ENCODE assay signal across 2 cellular contexts in the genomic region with DNA sequence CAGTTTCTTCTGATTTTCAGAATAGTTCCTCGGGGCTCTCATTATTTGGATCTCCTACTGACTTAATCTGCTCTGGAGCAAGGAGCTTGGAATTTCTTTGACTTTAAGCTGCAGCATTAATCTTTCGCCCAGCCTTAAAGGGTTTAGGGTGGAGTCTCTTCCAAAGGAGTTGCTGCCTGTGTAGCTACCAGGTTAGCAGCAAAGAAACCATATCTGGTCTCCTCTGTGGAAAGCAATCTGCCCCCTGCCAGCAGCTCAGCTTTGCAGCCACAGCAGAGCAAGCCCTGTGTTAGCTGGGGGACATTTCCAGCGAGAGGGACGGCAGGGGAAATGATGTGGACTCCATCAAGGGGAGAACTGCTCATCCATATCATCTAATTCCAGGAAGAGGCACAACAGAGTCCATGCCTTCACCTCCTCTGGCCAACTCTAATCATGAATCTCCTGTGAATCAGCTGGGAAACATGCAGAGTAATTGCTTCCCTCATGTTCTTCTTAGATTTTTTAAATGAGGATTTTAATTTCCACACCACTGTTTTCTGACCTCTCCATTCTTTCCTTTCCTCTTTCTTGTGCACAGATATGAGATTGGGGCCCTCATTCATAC.
TF ChIP-seq lines count a peak whose summit lies in the region.

No MANE protein-coding gene starts in this region.

TF ChIP-seq in WTC11, 78 proteins besides CTCF, POLR2A, EP300 and RAD21 (continued from another document and continues in another):
- TF ChIP-seq, protein P1, sequence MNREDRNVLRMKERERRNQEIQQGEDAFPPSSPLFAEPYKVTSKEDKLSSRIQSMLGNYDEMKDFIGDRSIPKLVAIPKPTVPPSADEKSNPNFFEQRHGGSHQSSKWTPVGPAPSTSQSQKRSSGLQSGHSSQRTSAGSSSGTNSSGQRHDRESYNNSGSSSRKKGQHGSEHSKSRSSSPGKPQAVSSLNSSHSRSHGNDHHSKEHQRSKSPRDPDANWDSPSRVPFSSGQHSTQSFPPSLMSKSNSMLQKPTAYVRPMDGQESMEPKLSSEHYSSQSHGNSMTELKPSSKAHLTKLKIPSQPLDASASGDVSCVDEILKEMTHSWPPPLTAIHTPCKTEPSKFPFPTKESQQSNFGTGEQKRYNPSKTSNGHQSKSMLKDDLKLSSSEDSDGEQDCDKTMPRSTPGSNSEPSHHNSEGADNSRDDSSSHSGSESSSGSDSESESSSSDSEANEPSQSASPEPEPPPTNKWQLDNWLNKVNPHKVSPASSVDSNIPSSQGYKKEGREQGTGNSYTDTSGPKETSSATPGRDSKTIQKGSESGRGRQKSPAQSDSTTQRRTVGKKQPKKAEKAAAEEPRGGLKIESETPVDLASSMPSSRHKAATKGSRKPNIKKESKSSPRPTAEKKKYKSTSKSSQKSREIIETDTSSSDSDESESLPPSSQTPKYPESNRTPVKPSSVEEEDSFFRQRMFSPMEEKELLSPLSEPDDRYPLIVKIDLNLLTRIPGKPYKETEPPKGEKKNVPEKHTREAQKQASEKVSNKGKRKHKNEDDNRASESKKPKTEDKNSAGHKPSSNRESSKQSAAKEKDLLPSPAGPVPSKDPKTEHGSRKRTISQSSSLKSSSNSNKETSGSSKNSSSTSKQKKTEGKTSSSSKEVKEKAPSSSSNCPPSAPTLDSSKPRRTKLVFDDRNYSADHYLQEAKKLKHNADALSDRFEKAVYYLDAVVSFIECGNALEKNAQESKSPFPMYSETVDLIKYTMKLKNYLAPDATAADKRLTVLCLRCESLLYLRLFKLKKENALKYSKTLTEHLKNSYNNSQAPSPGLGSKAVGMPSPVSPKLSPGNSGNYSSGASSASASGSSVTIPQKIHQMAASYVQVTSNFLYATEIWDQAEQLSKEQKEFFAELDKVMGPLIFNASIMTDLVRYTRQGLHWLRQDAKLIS (CRISPR knock-in tag; IDR thresholded peaks at IDR 0.05; ENCODE audit: borderline replicate concordance), result no peak
- TF ChIP-seq HMGA2 (CRISPR knock-in tag; IDR thresholded peaks at IDR 0.05) (no peak), ETV6 (CRISPR knock-in tag; IDR thresholded peaks at IDR 0.05) (no peak), TP53 (CRISPR knock-in tag; IDR thresholded peaks at IDR 0.05) (no peak), IRF2 (CRISPR knock-in tag; IDR thresholded peaks at IDR 0.05; ENCODE audit: borderline replicate concordance, low read depth) (no peak), ZNF423 (CRISPR knock-in tag; IDR thresholded peaks at IDR 0.05) (no peak), ZNF671 (CRISPR knock-in tag; IDR thresholded peaks at IDR 0.05) (no peak), NFATC4 (CRISPR knock-in tag; IDR thresholded peaks at IDR 0.05) (no peak)
- TF ChIP-seq, protein P2, sequence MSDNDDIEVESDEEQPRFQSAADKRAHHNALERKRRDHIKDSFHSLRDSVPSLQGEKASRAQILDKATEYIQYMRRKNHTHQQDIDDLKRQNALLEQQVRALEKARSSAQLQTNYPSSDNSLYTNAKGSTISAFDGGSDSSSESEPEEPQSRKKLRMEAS (CRISPR knock-in tag; IDR thresholded peaks at IDR 0.05), result no peak
- TF ChIP-seq, protein P3, sequence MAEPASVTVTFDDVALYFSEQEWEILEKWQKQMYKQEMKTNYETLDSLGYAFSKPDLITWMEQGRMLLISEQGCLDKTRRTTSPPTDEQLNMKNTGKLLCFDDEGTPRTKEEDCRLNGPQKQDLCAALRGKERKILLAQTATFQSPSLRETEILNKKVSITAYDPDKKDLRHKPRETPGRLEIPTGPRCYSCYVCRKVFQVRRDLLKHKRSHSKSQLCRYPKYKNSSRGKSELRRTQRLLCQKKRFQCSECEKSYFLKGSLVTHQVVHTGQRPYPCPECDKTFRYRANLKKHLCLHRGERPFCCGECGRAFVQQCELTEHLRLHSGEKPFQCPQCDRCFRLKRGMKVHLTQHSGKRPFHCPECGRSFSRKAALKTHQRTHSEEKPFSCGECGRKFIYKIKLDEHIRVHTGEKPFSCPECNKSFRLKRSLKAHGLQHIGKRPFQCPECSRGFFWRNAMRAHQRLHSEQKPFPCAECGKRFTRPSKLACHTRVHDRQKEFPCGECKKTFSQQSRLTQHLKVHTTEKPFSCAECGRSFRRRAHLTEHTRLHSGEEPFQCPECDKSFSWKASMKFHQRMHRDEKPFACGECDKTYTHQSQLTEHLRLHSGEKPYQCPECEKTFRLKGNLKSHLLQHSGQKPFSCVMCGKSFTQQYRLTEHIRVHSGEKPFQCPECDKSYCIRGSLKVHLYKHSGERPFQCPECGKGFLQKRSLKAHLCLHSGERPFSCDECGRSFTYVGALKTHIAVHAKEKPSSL (CRISPR knock-in tag; conservative IDR thresholded peaks at IDR 0.05), result no peak
- TF ChIP-seq, protein P4, sequence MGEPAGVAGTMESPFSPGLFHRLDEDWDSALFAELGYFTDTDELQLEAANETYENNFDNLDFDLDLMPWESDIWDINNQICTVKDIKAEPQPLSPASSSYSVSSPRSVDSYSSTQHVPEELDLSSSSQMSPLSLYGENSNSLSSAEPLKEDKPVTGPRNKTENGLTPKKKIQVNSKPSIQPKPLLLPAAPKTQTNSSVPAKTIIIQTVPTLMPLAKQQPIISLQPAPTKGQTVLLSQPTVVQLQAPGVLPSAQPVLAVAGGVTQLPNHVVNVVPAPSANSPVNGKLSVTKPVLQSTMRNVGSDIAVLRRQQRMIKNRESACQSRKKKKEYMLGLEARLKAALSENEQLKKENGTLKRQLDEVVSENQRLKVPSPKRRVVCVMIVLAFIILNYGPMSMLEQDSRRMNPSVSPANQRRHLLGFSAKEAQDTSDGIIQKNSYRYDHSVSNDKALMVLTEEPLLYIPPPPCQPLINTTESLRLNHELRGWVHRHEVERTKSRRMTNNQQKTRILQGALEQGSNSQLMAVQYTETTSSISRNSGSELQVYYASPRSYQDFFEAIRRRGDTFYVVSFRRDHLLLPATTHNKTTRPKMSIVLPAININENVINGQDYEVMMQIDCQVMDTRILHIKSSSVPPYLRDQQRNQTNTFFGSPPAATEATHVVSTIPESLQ (CRISPR knock-in tag; IDR thresholded peaks at IDR 0.05), result no peak
- TF ChIP-seq, protein P5, sequence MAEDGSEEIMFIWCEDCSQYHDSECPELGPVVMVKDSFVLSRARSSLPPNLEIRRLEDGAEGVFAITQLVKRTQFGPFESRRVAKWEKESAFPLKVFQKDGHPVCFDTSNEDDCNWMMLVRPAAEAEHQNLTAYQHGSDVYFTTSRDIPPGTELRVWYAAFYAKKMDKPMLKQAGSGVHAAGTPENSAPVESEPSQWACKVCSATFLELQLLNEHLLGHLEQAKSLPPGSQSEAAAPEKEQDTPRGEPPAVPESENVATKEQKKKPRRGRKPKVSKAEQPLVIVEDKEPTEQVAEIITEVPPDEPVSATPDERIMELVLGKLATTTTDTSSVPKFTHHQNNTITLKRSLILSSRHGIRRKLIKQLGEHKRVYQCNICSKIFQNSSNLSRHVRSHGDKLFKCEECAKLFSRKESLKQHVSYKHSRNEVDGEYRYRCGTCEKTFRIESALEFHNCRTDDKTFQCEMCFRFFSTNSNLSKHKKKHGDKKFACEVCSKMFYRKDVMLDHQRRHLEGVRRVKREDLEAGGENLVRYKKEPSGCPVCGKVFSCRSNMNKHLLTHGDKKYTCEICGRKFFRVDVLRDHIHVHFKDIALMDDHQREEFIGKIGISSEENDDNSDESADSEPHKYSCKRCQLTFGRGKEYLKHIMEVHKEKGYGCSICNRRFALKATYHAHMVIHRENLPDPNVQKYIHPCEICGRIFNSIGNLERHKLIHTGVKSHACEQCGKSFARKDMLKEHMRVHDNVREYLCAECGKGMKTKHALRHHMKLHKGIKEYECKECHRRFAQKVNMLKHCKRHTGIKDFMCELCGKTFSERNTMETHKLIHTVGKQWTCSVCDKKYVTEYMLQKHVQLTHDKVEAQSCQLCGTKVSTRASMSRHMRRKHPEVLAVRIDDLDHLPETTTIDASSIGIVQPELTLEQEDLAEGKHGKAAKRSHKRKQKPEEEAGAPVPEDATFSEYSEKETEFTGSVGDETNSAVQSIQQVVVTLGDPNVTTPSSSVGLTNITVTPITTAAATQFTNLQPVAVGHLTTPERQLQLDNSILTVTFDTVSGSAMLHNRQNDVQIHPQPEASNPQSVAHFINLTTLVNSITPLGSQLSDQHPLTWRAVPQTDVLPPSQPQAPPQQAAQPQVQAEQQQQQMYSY (CRISPR knock-in tag; IDR thresholded peaks at IDR 0.05), result no peak

TF ChIP-seq in HEK293T, 16 proteins besides CTCF, POLR2A, EP300 and RAD21 (continued from another document):
- TF ChIP-seq ARNT (IDR thresholded peaks at IDR 0.05) (no peak), L3MBTL2 (conservative IDR thresholded peaks at IDR 0.05) (no peak)
